ENCODE assay signal across 1 cellular context in the genomic region with DNA sequence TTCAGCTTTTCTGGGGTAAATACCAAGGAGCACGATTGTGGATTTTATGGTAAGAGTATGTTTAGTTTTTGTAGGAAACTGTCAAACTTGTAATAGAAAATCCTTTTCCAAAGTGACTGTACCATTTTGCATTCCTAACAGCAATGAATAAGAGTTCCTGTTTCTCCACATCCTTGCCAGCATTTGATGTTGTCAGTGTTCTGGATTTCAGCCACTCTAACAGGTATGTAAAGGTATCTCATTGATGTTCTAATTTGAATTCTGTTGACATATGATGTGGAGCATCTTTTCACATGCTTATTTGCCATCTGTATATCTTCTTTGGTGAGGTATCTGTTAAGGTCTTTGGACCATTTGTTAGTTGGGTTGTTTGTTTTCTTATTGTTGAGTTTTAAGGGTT.
A peak's percentile ranks its signal among the peaks of the same experiment; 100 is the strongest.
TF ChIP-seq lines count a peak whose summit lies in the region.

No MANE protein-coding gene starts in this region.

TF ChIP-seq in HepG2, 621 proteins besides CTCF, POLR2A, EP300 and RAD21:
- TF ChIP-seq ZNF7 (CRISPR knock-in tag; IDR thresholded peaks at IDR 0.05) (peak; percentile 53; the same call in 1 of the 2 replicates), ZNF329 (CRISPR knock-in tag; IDR thresholded peaks at IDR 0.05; ENCODE audit: low read depth) (no peak)
TF ChIP-seq in HepG2: peak in this region for 1.
